ENCODE assay signal across 1 cellular context in genomic region chr5:53418844-53419243, GRCh38.
TF ChIP-seq lines count a peak whose summit lies in the region.

No MANE protein-coding gene starts in this region.

TF ChIP-seq in IMR-90, 13 proteins besides CTCF, POLR2A, EP300 and RAD21 (continued from another document):
- no peak for TF ChIP-seq USF2 (IDR thresholded peaks at IDR 0.05; ENCODE audit: low read depth, low read length)
- TF ChIP-seq RFX5 (IDR thresholded peaks at IDR 0.05; ENCODE audit: low read depth, low read length) = peak; percentile 14; the same call in 1 of the 2 replicates
- no peak for TF ChIP-seq MAZ (IDR thresholded peaks at IDR 0.05; ENCODE audit: borderline replicate concordance, low read depth, low read length)
- TF ChIP-seq SMC3 (IDR thresholded peaks at IDR 0.05; ENCODE audit: low read depth, low read length) = peak; percentile 4
- TF ChIP-seq ELK1 (IDR thresholded peaks at IDR 0.05; ENCODE audit: borderline replicate concordance, low read depth, low read length) = no peak
- TF ChIP-seq CHD1 (IDR thresholded peaks at IDR 0.05; ENCODE audit: low read depth, low read length) = no peak
- no peak for TF ChIP-seq RCOR1 (IDR thresholded peaks at IDR 0.05; ENCODE audit: insufficient replicate concordance, low read length)
- no peak for TF ChIP-seq MXI1 (IDR thresholded peaks at IDR 0.05; ENCODE audit: borderline replicate concordance, low read depth, low read length)
